ENCODE assay signal across 8 cellular contexts in genomic region chr12:57522887-57523705, GRCh38. TPM values are rescaled to one million over a fixed set of nuclear protein-coding genes. Genes with fewer than 3 reads are reported as not detected.
A peak's percentile ranks its signal among the peaks of the same experiment; 100 is the strongest.
DNase-seq lines count a peak whose midpoint lies in the region; ATAC-seq, FAIRE-seq and TF ChIP-seq lines count a peak whose summit lies in the region.

No MANE protein-coding gene starts in this region.

- CTCF ChIA-PET in SK-N-SH (lab: Yijun Ruan, JAX): interaction anchor here (0.9 to 1.5 kb wide), 3 partner anchors 61 to 284 kb away, joined by 3 to 9 read pairs (median 3); no protein-coding TSS in a partner anchor

- no peak for FAIRE-seq in RCC 7860 (lab: Jason Lieb, UNC)

- peaks cover 32% of the 10 kb centered on the region for H3F3A ChIP-seq in SK-N-SH (replicated peaks; ENCODE audit: insufficient read depth)

- ATAC-seq in SK-N-SH treated with all-trans-retinoic acid at 6 μM for 48 hours (no peak; the same call in 2 of the 3 replicates), right cardiac atrium (peak in 1 of 2 donors; percentile 1)

- H3K9me3 ChIP-seq in SK-N-SH (no peaks in the 10 kb centered on the region), right cardiac atrium (ENCODE audit: control insufficient read depth, low read length) (no peaks in the 10 kb centered on the region)

- H3K4me1 ChIP-seq in SK-N-SH (ENCODE audit: control insufficient read depth in 1 of 2, insufficient read depth in 2 of 2, low read depth in 1 of 2, low read length in 1 of 2) (peaks cover 31 to 46% of the 10 kb centered on the region in 2 experiments), right cardiac atrium (ENCODE audit: control insufficient read depth, insufficient read depth, low read length) (peaks cover 10% of the 10 kb centered on the region)

- peaks cover 33 to 42% of the 10 kb centered on the region in 2 experiments for H3K36me3 ChIP-seq in SK-N-SH (replicated peaks in 1 of 2; ENCODE audit: control insufficient read depth in 1 of 2, insufficient read depth in 2 of 2, low read length in 1 of 2)

- DNase-seq in SK-N-SH (no peak), RCC 7860 (ENCODE audit: low spot score) (peak; percentile 11), amniotic stem cell (lab: John Stamatoyannopoulos, UW) (peak; percentile 30), right cardiac atrium (peak; percentile 70 to 88 (median 84)), putamen (ENCODE audit: low spot score) (peak; percentile 67), SW480 (ENCODE audit: low spot score) (no peak), NCI-H524 treated with DMSO at 0.1 percent for 48 hours (lab: John Stamatoyannopoulos, UW) (no peak)

- H3K27me3 ChIP-seq in SK-N-SH (ENCODE audit: insufficient read depth) (no peaks in the 10 kb centered on the region), right cardiac atrium (ENCODE audit: control insufficient read depth, insufficient read depth) (no peaks in the 10 kb centered on the region)

- peak overlapping the region; percentile 86 for H3K9ac ChIP-seq in SK-N-SH

- 0 out of 2 replicates have a peak, but pooled peaks have one; percentile 13 for TF ChIP-seq CTCF in SK-N-SH (IDR thresholded peaks at IDR 0.05)

- H3K27ac ChIP-seq in SK-N-SH (ENCODE audit: low read depth in 2 of 2, low read length in 1 of 2) (peak overlapping the region; percentile 81 to 93), right cardiac atrium (ENCODE audit: low read length) (peak overlapping the region; percentile 90)

- no peak for TF ChIP-seq RAD21 in SK-N-SH (IDR thresholded peaks at IDR 0.05; ENCODE audit: low read length)

- intact Hi-C loops in right cardiac atrium (cut with DNase I): no loop called here

- 2% methylated on average over 27 of the region's 38 CpGs for WGBS in SK-N-SH (ENCODE audit: low lambda C conversion rate)
- WGBS in right cardiac atrium: under 1% methylated on average over 38 of the region's 38 CpGs

- POLR2A ChIA-PET in SK-N-SH (lab: Yijun Ruan, JAX): interaction anchor here (0.6 to 1.8 kb wide), 2 partner anchors 9 to 99 kb away, joined by 3 to 8 read pairs; no protein-coding TSS in a partner anchor

- no peak for TF ChIP-seq EP300 in SK-N-SH (IDR thresholded peaks at IDR 0.05; ENCODE audit: borderline replicate concordance in 1 of 2, low read depth in 1 of 2, low read length in 1 of 2)

- H3K4me2 ChIP-seq in SK-N-SH: peak overlapping the region; percentile 94

- peaks cover 28% of the 10 kb centered on the region for H4K20me1 ChIP-seq in SK-N-SH (ENCODE audit: insufficient read depth)

- H3K79me2 ChIP-seq in SK-N-SH (ENCODE audit: insufficient read depth): peaks cover 50% of the 10 kb centered on the region

- no peaks in the 10 kb centered on the region for H3K9me2 ChIP-seq in SK-N-SH

- no peak overlapping the region for H2AFZ ChIP-seq in SK-N-SH (ENCODE audit: low read depth)

- H3K4me3 ChIP-seq in SK-N-SH (ENCODE audit: low read depth in 2 of 2, low read length in 1 of 2) (peak overlapping the region; percentile 72 to 88), right cardiac atrium (ENCODE audit: low read length) (peak overlapping the region; percentile 91)

TF ChIP-seq in SK-N-SH, 30 proteins besides CTCF, POLR2A, EP300 and RAD21:
- TF ChIP-seq TAF1 (IDR thresholded peaks at IDR 0.05; ENCODE audit: borderline replicate concordance, low read depth, low read length) (0 out of 2 replicates have a peak, but pooled peaks have one; percentile 14), SMC3 (IDR thresholded peaks at IDR 0.05; ENCODE audit: low read depth, low read length) (no peak)
TF ChIP-seq in SK-N-SH: peak in this region for 1.

TF ChIP-seq in SK-N-SH treated with all-trans-retinoic acid at 6 μM for 48 hours, 23 proteins besides CTCF, POLR2A, EP300 and RAD21 (continues in another document):
- TF ChIP-seq PPARA (CRISPR knock-in tag; IDR thresholded peaks at IDR 0.05; ENCODE audit: borderline replicate concordance): no peak
- no peak for TF ChIP-seq CREB5 (CRISPR knock-in tag; IDR thresholded peaks at IDR 0.05; ENCODE audit: low read depth)
- no peak for TF ChIP-seq TCF4 (CRISPR knock-in tag; IDR thresholded peaks at IDR 0.05; ENCODE audit: borderline replicate concordance)
- TF ChIP-seq CSDC2 (CRISPR knock-in tag; IDR thresholded peaks at IDR 0.05): no peak
- no peak for TF ChIP-seq OSR1 (CRISPR knock-in tag; IDR thresholded peaks at IDR 0.05)
- no peak for TF ChIP-seq ZNF70 (CRISPR knock-in tag; IDR thresholded peaks at IDR 0.05)
- TF ChIP-seq TOX (CRISPR knock-in tag; IDR thresholded peaks at IDR 0.05; ENCODE audit: borderline replicate concordance): no peak
- TF ChIP-seq ARNTL (CRISPR knock-in tag; IDR thresholded peaks at IDR 0.05; ENCODE audit: borderline replicate concordance, low read depth): no peak
- TF ChIP-seq, protein P1, sequence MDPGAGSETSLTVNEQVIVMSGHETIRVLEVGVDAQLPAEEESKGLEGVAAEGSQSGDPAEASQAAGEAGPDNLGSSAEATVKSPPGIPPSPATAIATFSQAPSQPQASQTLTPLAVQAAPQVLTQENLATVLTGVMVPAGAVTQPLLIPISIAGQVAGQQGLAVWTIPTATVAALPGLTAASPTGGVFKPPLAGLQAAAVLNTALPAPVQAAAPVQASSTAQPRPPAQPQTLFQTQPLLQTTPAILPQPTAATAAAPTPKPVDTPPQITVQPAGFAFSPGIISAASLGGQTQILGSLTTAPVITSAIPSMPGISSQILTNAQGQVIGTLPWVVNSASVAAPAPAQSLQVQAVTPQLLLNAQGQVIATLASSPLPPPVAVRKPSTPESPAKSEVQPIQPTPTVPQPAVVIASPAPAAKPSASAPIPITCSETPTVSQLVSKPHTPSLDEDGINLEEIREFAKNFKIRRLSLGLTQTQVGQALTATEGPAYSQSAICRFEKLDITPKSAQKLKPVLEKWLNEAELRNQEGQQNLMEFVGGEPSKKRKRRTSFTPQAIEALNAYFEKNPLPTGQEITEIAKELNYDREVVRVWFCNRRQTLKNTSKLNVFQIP (CRISPR knock-in tag; IDR thresholded peaks at IDR 0.05; ENCODE audit: borderline replicate concordance, low read depth): no peak
- TF ChIP-seq, protein P2, sequence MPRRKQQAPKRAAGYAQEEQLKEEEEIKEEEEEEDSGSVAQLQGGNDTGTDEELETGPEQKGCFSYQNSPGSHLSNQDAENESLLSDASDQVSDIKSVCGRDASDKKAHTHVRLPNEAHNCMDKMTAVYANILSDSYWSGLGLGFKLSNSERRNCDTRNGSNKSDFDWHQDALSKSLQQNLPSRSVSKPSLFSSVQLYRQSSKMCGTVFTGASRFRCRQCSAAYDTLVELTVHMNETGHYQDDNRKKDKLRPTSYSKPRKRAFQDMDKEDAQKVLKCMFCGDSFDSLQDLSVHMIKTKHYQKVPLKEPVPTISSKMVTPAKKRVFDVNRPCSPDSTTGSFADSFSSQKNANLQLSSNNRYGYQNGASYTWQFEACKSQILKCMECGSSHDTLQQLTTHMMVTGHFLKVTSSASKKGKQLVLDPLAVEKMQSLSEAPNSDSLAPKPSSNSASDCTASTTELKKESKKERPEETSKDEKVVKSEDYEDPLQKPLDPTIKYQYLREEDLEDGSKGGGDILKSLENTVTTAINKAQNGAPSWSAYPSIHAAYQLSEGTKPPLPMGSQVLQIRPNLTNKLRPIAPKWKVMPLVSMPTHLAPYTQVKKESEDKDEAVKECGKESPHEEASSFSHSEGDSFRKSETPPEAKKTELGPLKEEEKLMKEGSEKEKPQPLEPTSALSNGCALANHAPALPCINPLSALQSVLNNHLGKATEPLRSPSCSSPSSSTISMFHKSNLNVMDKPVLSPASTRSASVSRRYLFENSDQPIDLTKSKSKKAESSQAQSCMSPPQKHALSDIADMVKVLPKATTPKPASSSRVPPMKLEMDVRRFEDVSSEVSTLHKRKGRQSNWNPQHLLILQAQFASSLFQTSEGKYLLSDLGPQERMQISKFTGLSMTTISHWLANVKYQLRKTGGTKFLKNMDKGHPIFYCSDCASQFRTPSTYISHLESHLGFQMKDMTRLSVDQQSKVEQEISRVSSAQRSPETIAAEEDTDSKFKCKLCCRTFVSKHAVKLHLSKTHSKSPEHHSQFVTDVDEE (CRISPR knock-in tag; IDR thresholded peaks at IDR 0.05): no peak

RNA-seq across cellular contexts. Expression of gene MBD6, which starts 0.5 kb away (rescaled TPM):
- polyA plus RNA-seq in SK-N-SH (2012; rRNA removed) (3.6 and 8.6 TPM in 2 replicates), right cardiac atrium (16.4 TPM)
- polyA plus RNA-seq in SK-N-SH (2012; cell fraction: cytosol; rRNA removed): 3.1 and 6.8 TPM in 2 replicates
- polyA plus RNA-seq in SK-N-SH (2012; cell fraction: nucleus; rRNA removed): 25.4 TPM in 2 replicates
- total RNA-seq in right cardiac atrium: 10 to 100 TPM; 35.7 to 50.9 (median 41.6) TPM

RNA-seq across cellular contexts. Expression of gene DDIT3, which starts 2.8 kb away (rescaled TPM):
- polyA plus RNA-seq in SK-N-SH (2012; rRNA removed) (26.3 and 36.5 TPM in 2 replicates), right cardiac atrium (54.6 TPM)
- polyA plus RNA-seq in SK-N-SH (2012; cell fraction: cytosol; rRNA removed): 21.4 and 22.5 TPM in 2 replicates
- polyA plus RNA-seq in SK-N-SH (2012; cell fraction: nucleus; rRNA removed): 82.2 and 97.2 TPM in 2 replicates
- 10 to 100 TPM; 21.8 to 34.7 (median 22.3) TPM for total RNA-seq in right cardiac atrium

RNA-seq across cellular contexts. Expression of gene DCTN2, which starts 23.9 kb away (rescaled TPM):
- polyA plus RNA-seq in SK-N-SH (2012; rRNA removed) (122 and 139 TPM in 2 replicates), right cardiac atrium (99.2 TPM)
- 120 and 135 TPM in 2 replicates for polyA plus RNA-seq in SK-N-SH (2012; cell fraction: cytosol; rRNA removed)
- polyA plus RNA-seq in SK-N-SH (2012; cell fraction: nucleus; rRNA removed): 165 and 176 TPM in 2 replicates
- 10 to 100 TPM; 88.6 to 92.4 (median 89.5) TPM for total RNA-seq in right cardiac atrium

RNA-seq across cellular contexts. Expression of gene KIF5A, which starts 26.7 kb away (rescaled TPM):
- 6.2 and 8.9 TPM in 2 replicates for polyA plus RNA-seq in SK-N-SH (2012; rRNA removed)
- polyA plus RNA-seq in SK-N-SH (2012; cell fraction: cytosol; rRNA removed): 2.8 and 3.8 TPM in 2 replicates
- 32.0 and 36.4 TPM in 2 replicates for polyA plus RNA-seq in SK-N-SH (2012; cell fraction: nucleus; rRNA removed)
- total RNA-seq in right cardiac atrium: under 1 TPM; 0.09 to 0.31 (median 0.20) TPM
- 0.20 TPM for polyA plus RNA-seq in right cardiac atrium

RNA-seq across cellular contexts. Expression of gene MARS1, which starts 35.2 kb away (rescaled TPM):
- polyA plus RNA-seq in SK-N-SH (2012; rRNA removed) (158 and 193 TPM in 2 replicates), right cardiac atrium (54.9 TPM)
- 85.9 and 105 TPM in 2 replicates for polyA plus RNA-seq in SK-N-SH (2012; cell fraction: cytosol; rRNA removed)
- 685 and 718 TPM in 2 replicates for polyA plus RNA-seq in SK-N-SH (2012; cell fraction: nucleus; rRNA removed)
- 10 to 100 TPM; 68.6 to 89.8 (median 72.8) TPM for total RNA-seq in right cardiac atrium

Comparison
In these comparisons a context has a peak if more than half of its experiments do, and no peak if none do; other contexts are left out.
1. DNase-seq: peak in RCC 7860 (single experiment), amniotic stem cell (single experiment), right cardiac atrium (3 of 3) and putamen (single experiment); none in SK-N-SH (single experiment), SW480 (single experiment) and NCI-H524 treated with DMSO at 0.1 percent for 48 hours (single experiment).